1 cellular context compared by ENCODE assay signal in genomic region chr10:12835709-12836108, GRCh38.
TF ChIP-seq lines count a peak whose summit lies in the region.

No MANE protein-coding gene starts in this region.

TF ChIP-seq in HCT116, 20 proteins besides CTCF, POLR2A, EP300 and RAD21 (continued from another document):
- TF ChIP-seq REST (IDR thresholded peaks at IDR 0.05; ENCODE audit: low read depth): no peak
- TF ChIP-seq SIN3A (IDR thresholded peaks at IDR 0.05; ENCODE audit: low read depth): no peak
- peak; percentile 32; the same call in 1 of the 2 replicates for TF ChIP-seq FOSL1 (IDR thresholded peaks at IDR 0.05; ENCODE audit: low read depth)
- TF ChIP-seq CBX3 (IDR thresholded peaks at IDR 0.05; ENCODE audit: low read depth): peak; percentile 38; the same call in 1 of the 2 replicates
- no peak for TF ChIP-seq ZFX (IDR thresholded peaks at IDR 0.05)
